ENCODE assay signal across 12 cellular contexts in the genomic region with DNA sequence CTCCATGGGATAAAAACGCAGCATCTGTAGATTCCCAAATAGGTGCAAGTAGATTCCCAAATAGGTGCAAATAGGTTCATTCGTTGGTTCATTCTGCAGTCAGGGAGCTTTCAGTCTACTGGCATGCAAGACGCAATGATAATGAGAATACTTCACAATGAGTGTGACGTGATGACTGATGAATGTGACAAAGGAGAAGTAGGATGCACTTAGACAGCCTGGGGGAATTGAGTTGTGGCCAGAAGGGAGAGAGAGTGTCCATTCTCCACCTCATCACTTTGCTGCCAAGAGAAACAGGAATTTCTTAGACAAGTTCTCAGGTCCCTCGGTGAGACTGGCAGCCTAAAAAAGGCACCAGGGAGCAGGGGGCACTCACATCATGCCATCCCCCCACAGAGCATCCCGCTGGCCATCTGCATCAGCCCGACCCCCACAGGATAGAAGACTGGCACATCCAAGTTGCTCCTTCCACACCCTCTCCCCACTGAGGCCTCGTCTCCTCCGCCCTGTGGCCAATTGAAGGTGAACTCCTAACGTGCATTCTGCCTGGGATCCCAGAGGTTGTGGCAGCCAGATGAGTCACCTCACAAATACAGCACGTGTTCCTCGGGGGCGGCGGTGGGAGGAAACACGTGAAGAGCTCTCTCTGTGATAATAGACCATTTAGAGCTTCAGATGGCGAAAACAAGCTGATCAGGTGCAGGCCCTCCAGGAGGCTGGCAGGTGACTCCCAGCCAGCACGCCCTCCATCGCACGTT. TPM values are rescaled to one million over a fixed set of nuclear protein-coding genes. Genes with fewer than 3 reads are reported as not detected.
DNase-seq lines count a peak whose midpoint lies in the region; ATAC-seq and TF ChIP-seq lines count a peak whose summit lies in the region.
"Had no signal": no experiment of that assay in that cellular context is flagged by ENCODE, and none has a peak within 500 bp of the region (broad histone marks: within the 10 kb centered on the region; RNA-seq: fewer than 3 reads in every experiment).

No MANE protein-coding gene starts in this region.

- no peak overlapping the region for H3K4me3 Mint-ChIP-seq in H9
- H3K4me3 Mint-ChIP-seq: mesothelial cell of epicardium had no signal

- no peak overlapping the region for H3K4me3 ChIP-seq in SJSA1
- H3K4me3 ChIP-seq: breast epithelium had no signal

- H3K27me3 ChIP-seq in H9 (ENCODE audit: insufficient read depth, low read length) (no peaks in the 10 kb centered on the region), SJSA1 (replicated peaks) (no peaks in the 10 kb centered on the region)
- H3K27me3 ChIP-seq: breast epithelium had no signal

- H4K91ac ChIP-seq in H9 (ENCODE audit: insufficient read length, low read depth, low read length), result no peak overlapping the region

- no peaks in the 10 kb centered on the region for H3K79me2 ChIP-seq in H9 (ENCODE audit: insufficient read depth, low read length)

- no peak overlapping the region for H3K27ac Mint-ChIP-seq in H9
- H3K27ac Mint-ChIP-seq: mesothelial cell of epicardium had no signal

- no peak for TF ChIP-seq CTCF in H9 (conservative IDR thresholded peaks at IDR 0.05)

- no peaks in the 10 kb centered on the region for H3K23me2 ChIP-seq in H9 (ENCODE audit: insufficient read length, low read depth, low read length, poor library complexity, severe bottlenecking)

- H4K8ac ChIP-seq in H9 (replicated peaks; ENCODE audit: insufficient read length, low read depth, low read length), result no peak overlapping the region

- no peaks in the 10 kb centered on the region for H4K20me1 ChIP-seq in H9 (ENCODE audit: control insufficient read depth, insufficient read depth, insufficient read length)

- no peaks in the 10 kb centered on the region for H3K36me3 ChIP-seq in SJSA1
- H3K36me3 ChIP-seq: breast epithelium had no signal

- no peak overlapping the region for H2BK15ac ChIP-seq in H9 (ENCODE audit: low read depth, low read length)

- no peak overlapping the region for H3K18ac ChIP-seq in H9 (ENCODE audit: insufficient read length, low read depth, low read length)

- H3K79me1 ChIP-seq in H9 (ENCODE audit: insufficient read depth, low read depth, low read length, poor library complexity, severe bottlenecking), result no peaks in the 10 kb centered on the region

- no peak overlapping the region for H3T11ph ChIP-seq in H9 (ENCODE audit: low read length)

- no peak overlapping the region for H3K4me2 ChIP-seq in H9 (ENCODE audit: insufficient read depth, insufficient read length, low read length)

- H2BK5ac ChIP-seq in H9 (ENCODE audit: insufficient read length, low read length), result no peak overlapping the region

- no peak overlapping the region for H3K27ac ChIP-seq in H9 (ENCODE audit: insufficient read length, low read depth, low read length)
- H3K27ac ChIP-seq in SJSA1, result 0 out of 2 replicates have a peak overlapping the region, but pooled peaks have one; percentile 23
- H3K27ac ChIP-seq: breast epithelium had no signal

- H3K23ac ChIP-seq in H9 (ENCODE audit: insufficient read length, low read depth, low read length), result no peak overlapping the region

- no peak overlapping the region for H2AFZ ChIP-seq in H9 (ENCODE audit: low read length)

- no peak overlapping the region for H3K4ac ChIP-seq in H9 (ENCODE audit: low read depth, low read length)

- H3K4me1 ChIP-seq in H9 (ENCODE audit: insufficient read depth, low read length) (no peaks in the 10 kb centered on the region), SJSA1 (replicated peaks) (peaks cover 22% of the 10 kb centered on the region)
- H3K4me1 ChIP-seq: breast epithelium had no signal

- H3K27me3 Mint-ChIP-seq in H9 (ENCODE audit: low read depth), result peaks cover 10% of the 10 kb centered on the region

- H4K5ac ChIP-seq in H9 (ENCODE audit: insufficient read length, low read depth, low read length), result no peak overlapping the region

- H2BK120ac ChIP-seq in H9 (ENCODE audit: low read depth, low read length, poor library complexity, severe bottlenecking), result no peak overlapping the region

- no peaks in the 10 kb centered on the region for H3K9me3 Mint-ChIP-seq in H9
- H3K9me3 Mint-ChIP-seq: mesothelial cell of epicardium had no signal

- no peak overlapping the region for H2BK20ac ChIP-seq in H9 (ENCODE audit: low read depth, low read length, poor library complexity, severe bottlenecking)

- no peak overlapping the region for H3K56ac ChIP-seq in H9 (ENCODE audit: insufficient read length, low read depth, low read length)

- H3K14ac ChIP-seq in H9 (ENCODE audit: insufficient read depth, low read length), result no peak overlapping the region

- H3K9me3 ChIP-seq in H9 (ENCODE audit: control insufficient read depth, low read depth, low read length) (no peaks in the 10 kb centered on the region), SJSA1 (replicated peaks) (no peaks in the 10 kb centered on the region)
- H3K9me3 ChIP-seq: breast epithelium had no signal

- no peak overlapping the region for H3K9ac ChIP-seq in H9 (ENCODE audit: extremely low read depth, insufficient read length, low read length)

- DNase-seq in Caki2 (ENCODE audit: low read depth), result peak; percentile 82
- DNase-seq in H9, result peak; percentile 34
- peak; percentile 55 to 68 for DNase-seq in SJSA1 (ENCODE audit: low read depth in 1 of 2, low spot score in 2 of 2)
- DNase-seq in iPS-NIHi7 (ENCODE audit: extremely low spot score), result peak; percentile 45
- no peak for DNase-seq in NCI-H774 (lab: John Stamatoyannopoulos, UW)
- DNase-seq in GOT3 (lab: John Stamatoyannopoulos, UW), result no peak
- DNase-seq: foreskin melanocyte had no signal

- no peak overlapping the region for H2AK5ac ChIP-seq in H9 (ENCODE audit: insufficient read length, low read length)

- in situ Hi-C loops in Caki2 (cut with HindIII; ENCODE audit: low pct_unique_long_range_greater_than_20kb, low sequenced_read_pairs), result no loop called here

- peaks cover 10 to 11% of the 10 kb centered on the region in 2 experiments for H3K4me1 Mint-ChIP-seq in H9

- no peak for ATAC-seq in GM19351 (IDR thresholded peaks at IDR 0.05; ENCODE audit: unreplicated experiment)
- no peak for ATAC-seq in HG03378 (IDR thresholded peaks at IDR 0.05; ENCODE audit: unreplicated experiment)

- no peak overlapping the region for H2BK12ac ChIP-seq in H9 (ENCODE audit: insufficient read length, low read depth, low read length)

- H3K36me3 Mint-ChIP-seq in H9 (ENCODE audit: insufficient read depth in 1 of 3, low read depth in 3 of 3), result no peaks in the 10 kb centered on the region
- H3K36me3 Mint-ChIP-seq: mesothelial cell of epicardium had no signal

- WGBS in H9 (ENCODE audit: extremely low coverage, insufficient read length, low lambda C conversion rate), result no CpG with 5 or more reads among the region's 19 CpGs

RNA-seq across cellular contexts. Expression of a gene that starts 19.9 kb away (rescaled TPM):
- total RNA-seq in Caki2 (2014; rRNA removed; shearing (Covaris generic); ENCODE audit: low replicate concordance), result not detected in 2 replicates
- 0.24 and 0.63 TPM in 2 replicates for total RNA-seq in H9 (2021)
- total RNA-seq in SJSA1 (2014; rRNA removed; shearing (Covaris generic)), result 2.2 and 3.1 TPM in 2 replicates
- total RNA-seq: activated CD8-positive, alpha-beta memory T cell treated with anti-CD3 and anti-CD28 coated beads for 36 hours had no signal

Comparison
In these comparisons a context has a peak if more than half of its experiments do, and no peak if none do; other contexts are left out.
1. DNase-seq: peak in Caki2 (single experiment), H9 (single experiment), SJSA1 (2 of 2) and iPS-NIHi7 (single experiment); none in NCI-H774 (single experiment) and GOT3 (single experiment).